In the genomic region with DNA sequence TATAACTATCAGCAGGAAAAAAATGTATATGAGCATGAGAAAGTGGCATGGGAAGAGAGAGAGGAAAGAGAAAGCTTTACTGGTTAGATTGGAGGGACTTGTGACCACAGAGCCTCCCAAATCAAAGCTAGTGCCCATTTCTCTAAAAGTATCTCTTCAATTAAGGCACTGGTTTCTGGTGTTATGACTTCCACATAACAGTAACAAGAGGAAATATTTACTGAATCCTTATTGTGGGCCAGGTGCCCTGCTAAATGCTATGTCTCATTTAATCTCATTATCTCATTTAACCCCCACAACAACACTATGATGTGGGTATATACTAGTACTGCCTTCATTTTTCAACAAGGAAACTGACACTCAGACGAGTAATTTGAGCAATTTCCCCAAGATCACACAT, we compare ENCODE assay signal across 1 cellular context.
TF ChIP-seq lines count a peak whose summit lies in the region.

No MANE protein-coding gene starts in this region.

TF ChIP-seq in GM12878, 131 proteins besides CTCF, POLR2A, EP300 and RAD21:
- TF ChIP-seq IKZF1 (conservative IDR thresholded peaks at IDR 0.05) (peak; percentile 24; the same call in 1 of the 2 replicates), RFX5 (IDR thresholded peaks at IDR 0.05; ENCODE audit: low read depth, low read length) (no peak), IKZF2 (IDR thresholded peaks at IDR 0.05) (peak; percentile 27 to 39; a peak in 2 of 4 replicates), MTA2 (IDR thresholded peaks at IDR 0.05; ENCODE audit: low read depth) (peak; percentile 60; the same call in 1 of the 2 replicates), RUNX3 (IDR thresholded peaks at IDR 0.05; ENCODE audit: low read length) (0 out of 2 replicates have a peak, but pooled peaks have one; percentile 13)
TF ChIP-seq in GM12878: peak in this region for 4.
